ENCODE assay signal across 1 cellular context in the genomic region with DNA sequence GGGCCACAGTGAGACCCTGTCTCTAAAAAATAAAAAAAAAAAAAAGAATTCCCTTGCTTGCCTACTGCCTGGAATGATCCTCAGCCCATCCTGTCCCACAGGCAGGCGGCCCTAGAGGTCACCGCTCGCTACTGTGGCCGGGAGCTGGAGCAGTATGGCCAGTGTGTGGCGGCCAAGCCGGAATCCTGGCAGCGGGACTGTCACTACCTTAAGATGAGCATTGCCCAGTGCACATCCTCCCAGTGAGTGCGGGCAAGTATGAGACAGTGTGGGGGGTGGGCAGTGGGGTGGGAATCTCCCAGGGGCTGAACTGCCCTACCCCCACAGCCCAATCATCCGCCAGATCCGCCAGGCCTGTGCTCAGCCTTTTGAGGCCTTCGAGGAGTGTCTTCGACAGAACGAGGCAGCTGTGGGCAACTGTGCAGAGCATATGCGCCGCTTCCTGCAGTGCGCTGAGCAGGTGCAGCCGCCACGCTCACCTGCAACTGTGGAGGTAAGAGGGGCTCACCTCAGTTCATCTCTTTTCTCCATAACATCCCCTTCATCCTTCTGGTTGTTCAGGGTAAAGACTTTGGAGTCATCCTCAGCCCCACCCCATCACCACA.
A peak's percentile ranks its signal among the peaks of the same experiment; 100 is the strongest.
TF ChIP-seq lines count a peak whose summit lies in the region.

No MANE protein-coding gene starts in this region.

TF ChIP-seq in K562, 482 proteins besides CTCF, POLR2A, EP300 and RAD21:
- TF ChIP-seq RBFOX2 (IDR thresholded peaks at IDR 0.05; ENCODE audit: low read depth, low read length) (peak; percentile 48), YBX1 (IDR thresholded peaks at IDR 0.05) (no peak), ZNF282 (CRISPR knock-in tag; IDR thresholded peaks at IDR 0.05) (no peak), NFXL1 (CRISPR knock-in tag; IDR thresholded peaks at IDR 0.05) (no peak), ZBED1 (IDR thresholded peaks at IDR 0.05) (no peak)
- TF ChIP-seq, protein P1, sequence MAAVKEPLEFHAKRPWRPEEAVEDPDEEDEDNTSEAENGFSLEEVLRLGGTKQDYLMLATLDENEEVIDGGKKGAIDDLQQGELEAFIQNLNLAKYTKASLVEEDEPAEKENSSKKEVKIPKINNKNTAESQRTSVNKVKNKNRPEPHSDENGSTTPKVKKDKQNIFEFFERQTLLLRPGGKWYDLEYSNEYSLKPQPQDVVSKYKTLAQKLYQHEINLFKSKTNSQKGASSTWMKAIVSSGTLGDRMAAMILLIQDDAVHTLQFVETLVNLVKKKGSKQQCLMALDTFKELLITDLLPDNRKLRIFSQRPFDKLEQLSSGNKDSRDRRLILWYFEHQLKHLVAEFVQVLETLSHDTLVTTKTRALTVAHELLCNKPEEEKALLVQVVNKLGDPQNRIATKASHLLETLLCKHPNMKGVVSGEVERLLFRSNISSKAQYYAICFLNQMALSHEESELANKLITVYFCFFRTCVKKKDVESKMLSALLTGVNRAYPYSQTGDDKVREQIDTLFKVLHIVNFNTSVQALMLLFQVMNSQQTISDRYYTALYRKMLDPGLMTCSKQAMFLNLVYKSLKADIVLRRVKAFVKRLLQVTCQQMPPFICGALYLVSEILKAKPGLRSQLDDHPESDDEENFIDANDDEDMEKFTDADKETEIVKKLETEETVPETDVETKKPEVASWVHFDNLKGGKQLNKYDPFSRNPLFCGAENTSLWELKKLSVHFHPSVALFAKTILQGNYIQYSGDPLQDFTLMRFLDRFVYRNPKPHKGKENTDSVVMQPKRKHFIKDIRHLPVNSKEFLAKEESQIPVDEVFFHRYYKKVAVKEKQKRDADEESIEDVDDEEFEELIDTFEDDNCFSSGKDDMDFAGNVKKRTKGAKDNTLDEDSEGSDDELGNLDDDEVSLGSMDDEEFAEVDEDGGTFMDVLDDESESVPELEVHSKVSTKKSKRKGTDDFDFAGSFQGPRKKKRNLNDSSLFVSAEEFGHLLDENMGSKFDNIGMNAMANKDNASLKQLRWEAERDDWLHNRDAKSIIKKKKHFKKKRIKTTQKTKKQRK (IDR thresholded peaks at IDR 0.05; ENCODE audit: borderline replicate concordance, low read depth, low read length), result no peak
- TF ChIP-seq, protein P2, sequence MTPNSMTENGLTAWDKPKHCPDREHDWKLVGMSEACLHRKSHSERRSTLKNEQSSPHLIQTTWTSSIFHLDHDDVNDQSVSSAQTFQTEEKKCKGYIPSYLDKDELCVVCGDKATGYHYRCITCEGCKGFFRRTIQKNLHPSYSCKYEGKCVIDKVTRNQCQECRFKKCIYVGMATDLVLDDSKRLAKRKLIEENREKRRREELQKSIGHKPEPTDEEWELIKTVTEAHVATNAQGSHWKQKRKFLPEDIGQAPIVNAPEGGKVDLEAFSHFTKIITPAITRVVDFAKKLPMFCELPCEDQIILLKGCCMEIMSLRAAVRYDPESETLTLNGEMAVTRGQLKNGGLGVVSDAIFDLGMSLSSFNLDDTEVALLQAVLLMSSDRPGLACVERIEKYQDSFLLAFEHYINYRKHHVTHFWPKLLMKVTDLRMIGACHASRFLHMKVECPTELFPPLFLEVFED (CRISPR knock-in tag; conservative IDR thresholded peaks at IDR 0.05), result no peak
- TF ChIP-seq, protein P3, sequence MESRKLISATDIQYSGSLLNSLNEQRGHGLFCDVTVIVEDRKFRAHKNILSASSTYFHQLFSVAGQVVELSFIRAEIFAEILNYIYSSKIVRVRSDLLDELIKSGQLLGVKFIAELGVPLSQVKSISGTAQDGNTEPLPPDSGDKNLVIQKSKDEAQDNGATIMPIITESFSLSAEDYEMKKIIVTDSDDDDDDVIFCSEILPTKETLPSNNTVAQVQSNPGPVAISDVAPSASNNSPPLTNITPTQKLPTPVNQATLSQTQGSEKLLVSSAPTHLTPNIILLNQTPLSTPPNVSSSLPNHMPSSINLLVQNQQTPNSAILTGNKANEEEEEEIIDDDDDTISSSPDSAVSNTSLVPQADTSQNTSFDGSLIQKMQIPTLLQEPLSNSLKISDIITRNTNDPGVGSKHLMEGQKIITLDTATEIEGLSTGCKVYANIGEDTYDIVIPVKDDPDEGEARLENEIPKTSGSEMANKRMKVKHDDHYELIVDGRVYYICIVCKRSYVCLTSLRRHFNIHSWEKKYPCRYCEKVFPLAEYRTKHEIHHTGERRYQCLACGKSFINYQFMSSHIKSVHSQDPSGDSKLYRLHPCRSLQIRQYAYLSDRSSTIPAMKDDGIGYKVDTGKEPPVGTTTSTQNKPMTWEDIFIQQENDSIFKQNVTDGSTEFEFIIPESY (CRISPR knock-in tag; IDR thresholded peaks at IDR 0.05), result peak; percentile 56; the same call in 1 of the 2 replicates
